In genomic region chr7:50486512-50486911, GRCh38 we compare ENCODE assay signal across 1 cellular context.
TF ChIP-seq lines count a peak whose summit lies in the region.

No MANE protein-coding gene starts in this region.

TF ChIP-seq in K562, 482 proteins besides CTCF, POLR2A, EP300 and RAD21 (continued from another document):
- TF ChIP-seq VEZF1 (CRISPR knock-in tag; IDR thresholded peaks at IDR 0.05) (no peak), ZNF512 (tag; IDR thresholded peaks at IDR 0.05) (no peak), CREM (IDR thresholded peaks at IDR 0.05; ENCODE audit: low read depth) (0 out of 2 replicates have a peak, but pooled peaks have one; percentile 10), SRSF3 (IDR thresholded peaks at IDR 0.05; ENCODE audit: insufficient read depth, low read length) (no peak), TCF3 (CRISPR knock-in tag; IDR thresholded peaks at IDR 0.05) (peak; percentile 21; the same call in 1 of the 2 replicates), CHCHD3 (CRISPR knock-in tag; IDR thresholded peaks at IDR 0.05) (no peak), ATF3 (IDR thresholded peaks at IDR 0.05) (peak; percentile 66), ATF3 (CRISPR knock-in tag; conservative IDR thresholded peaks at IDR 0.05) (no peak), TOE1 (IDR thresholded peaks at IDR 0.05; ENCODE audit: borderline replicate concordance) (no peak), TOE1 (CRISPR knock-in tag; IDR thresholded peaks at IDR 0.05; ENCODE audit: borderline replicate concordance, low read depth) (no peak), KDM1A (IDR thresholded peaks at IDR 0.05) (0 out of 4 replicates have a peak, but pooled peaks of 1 of the 2 experiments have one; percentile 21), SNAPC5 (CRISPR knock-in tag; IDR thresholded peaks at IDR 0.05) (no peak), CCNT2 (IDR thresholded peaks at IDR 0.05; ENCODE audit: borderline replicate concordance, extremely low read depth, insufficient read length, low read depth, low read length) (peak; percentile 38), GTF2B (IDR thresholded peaks at IDR 0.05; ENCODE audit: extremely low read depth, insufficient read length) (no peak), HMG20B (CRISPR knock-in tag; IDR thresholded peaks at IDR 0.05) (no peak), SMARCA5 (IDR thresholded peaks at IDR 0.05) (no peak), HMBOX1 (IDR thresholded peaks at IDR 0.05) (peak; percentile 15; the same call in 1 of the 2 replicates), TBP (optimal IDR thresholded peaks at IDR 0.05; ENCODE audit: low read depth, low read length) (peak; percentile 31), ZBTB12 (CRISPR knock-in tag; IDR thresholded peaks at IDR 0.05) (no peak), ARID1B (IDR thresholded peaks at IDR 0.05) (peak; percentile 49), ZNF436 (CRISPR knock-in tag; IDR thresholded peaks at IDR 0.05) (no peak), FOXK1 (CRISPR knock-in tag; IDR thresholded peaks at IDR 0.05; ENCODE audit: borderline replicate concordance) (no peak), ARHGAP35 (IDR thresholded peaks at IDR 0.05; ENCODE audit: partially characterized antibody) (no peak), JUN (IDR thresholded peaks at IDR 0.05; ENCODE audit: borderline replicate concordance, low read depth, low read length) (0 out of 2 replicates have a peak, but pooled peaks have one; percentile 18), JUN (CRISPR knock-in tag; IDR thresholded peaks at IDR 0.05; ENCODE audit: borderline replicate concordance) (no peak), DPF2 (IDR thresholded peaks at IDR 0.05) (peak; percentile 69), ATF7 (IDR thresholded peaks at IDR 0.05) (peak; percentile 76; the same call in 1 of the 2 replicates), C11orf30 (IDR thresholded peaks at IDR 0.05; ENCODE audit: low read depth) (peak; percentile 49; the same call in 1 of the 2 replicates), SAFB2 (IDR thresholded peaks at IDR 0.05; ENCODE audit: borderline replicate concordance, low read depth, low read length, severe bottlenecking) (no peak), CBFA2T2 (conservative IDR thresholded peaks at IDR 0.05) (0 out of 2 replicates have a peak, but pooled peaks have one; percentile 18), JUND (IDR thresholded peaks at IDR 0.05; ENCODE audit: borderline replicate concordance, low read depth, low read length) (peak; percentile 56), JUND (tag; IDR thresholded peaks at IDR 0.05; ENCODE audit: borderline replicate concordance, low read depth, low read length) (no peak), MLLT1 (IDR thresholded peaks at IDR 0.05) (no peak), ZNF316 (IDR thresholded peaks at IDR 0.05) (peak; percentile 62), NCOA4 (IDR thresholded peaks at IDR 0.05; ENCODE audit: partially characterized antibody) (no peak)
